In genomic region chr10:3853547-3853989, GRCh38 we compare ENCODE assay signal across 12 cellular contexts.
DNase-seq lines count a peak whose midpoint lies in the region; ATAC-seq, FAIRE-seq and TF ChIP-seq lines count a peak whose summit lies in the region.
"Had no signal": no experiment of that assay in that cellular context is flagged by ENCODE, and none has a peak within 500 bp of the region (broad histone marks: within the 10 kb centered on the region; RNA-seq: fewer than 3 reads in every experiment).

No MANE protein-coding gene starts in this region.

- H3K9me3 Mint-ChIP-seq in activated T-helper 2 cell treated with anti-CD3 and anti-CD28 coated beads, Interferon-gamma antibody, Interleukin-2, Interleukin-4, amounts not matched to agents 10 μg/mL and 5 μg/mL and 100 μg/mL, durations not matched to agents 14 hours and 24 hours and 36 hours: no peaks in the 10 kb centered on the region
- peaks cover 4% of the 10 kb centered on the region for H3K9me3 Mint-ChIP-seq in activated CD8-positive, alpha-beta T cell treated with anti-CD3 and anti-CD28 coated beads, Interleukin-2, amount 10 ng/mL, durations not matched to agents 7 days and 5 days (ENCODE audit: insufficient read depth)
- H3K9me3 Mint-ChIP-seq: activated B cell treated with CpG ODN at 0.5 μM for 24 hours had no signal

- no peak for TF ChIP-seq POLR2A in sigmoid colon (IDR thresholded peaks at IDR 0.05)

- H3K36me3 ChIP-seq in sigmoid colon: no peaks in the 10 kb centered on the region

- no peaks in the 10 kb centered on the region for H3K27me3 Mint-ChIP-seq in activated T-helper 2 cell treated with anti-CD3 and anti-CD28 coated beads, Interferon-gamma antibody, Interleukin-2, Interleukin-4, amounts not matched to agents 10 μg/mL and 5 μg/mL and 100 μg/mL, durations not matched to agents 14 hours and 24 hours and 36 hours (ENCODE audit: low read depth)
- no peaks in the 10 kb centered on the region for H3K27me3 Mint-ChIP-seq in activated CD8-positive, alpha-beta T cell treated with anti-CD3 and anti-CD28 coated beads, Interleukin-2, amount 10 ng/mL, durations not matched to agents 7 days and 5 days (ENCODE audit: low read depth)
- H3K27me3 Mint-ChIP-seq: activated B cell treated with CpG ODN at 0.5 μM for 24 hours had no signal

- H3K36me3 Mint-ChIP-seq in activated T-helper 2 cell treated with anti-CD3 and anti-CD28 coated beads, Interferon-gamma antibody, Interleukin-2, Interleukin-4, amounts not matched to agents 10 μg/mL and 5 μg/mL and 100 μg/mL, durations not matched to agents 14 hours and 24 hours and 36 hours (ENCODE audit: low read depth): no peaks in the 10 kb centered on the region
- peaks cover 2% of the 10 kb centered on the region for H3K36me3 Mint-ChIP-seq in activated CD8-positive, alpha-beta T cell treated with anti-CD3 and anti-CD28 coated beads, Interleukin-2, amount 10 ng/mL, durations not matched to agents 7 days and 5 days (ENCODE audit: low read depth)

- TF ChIP-seq CTCF in sigmoid colon (IDR thresholded peaks at IDR 0.05): no peak

- POLR2A ChIA-PET in activated CD8-positive, alpha-beta T cell treated with anti-CD3 and anti-CD28 coated beads, Interleukin-2, amount 10 ng/mL, durations not matched to agents 7 days and 5 days (lab: Charles Lee): interaction anchor here (1.6 to 4.5 kb wide), 3 partner anchors 12 to 70 kb away, joined by 4 to 69 read pairs (median 25); partner anchors contain the start of gene KLF6

- H3K4me1 ChIP-seq in sigmoid colon: peaks cover 0 to 38% (median 25%) of the 10 kb centered on the region in 4 donors

- FAIRE-seq in G401.6 (lab: Jason Lieb, UNC): peak; percentile 85
- FAIRE-seq: endometrium, GM12878 had no signal

- DNase-seq in activated T-helper 2 cell treated with anti-CD3 and anti-CD28 coated beads, Interferon-gamma antibody, Interleukin-2, Interleukin-4, amounts not matched to agents 10 μg/mL and 5 μg/mL and 100 μg/mL, durations not matched to agents 14 hours and 24 hours and 36 hours (ENCODE audit: low spot score): no peak
- DNase-seq in left cardiac atrium (no peak), sigmoid colon (peak; percentile 87), SHP77 treated with DMSO at 0.1 percent for 48 hours (lab: John Stamatoyannopoulos, UW) (no peak)
- DNase-seq in activated CD8-positive, alpha-beta T cell treated with anti-CD3 and anti-CD28 coated beads, Interleukin-2, amount 10 ng/mL, durations not matched to agents 7 days and 5 days: no peak
- DNase-seq: activated B cell treated with CpG ODN at 0.5 μM for 24 hours, NCI-H187 had no signal

- H3K27ac ChIP-seq in sigmoid colon: peak overlapping the region; percentile 79 to 90 (median 88)

- H3K4me1 Mint-ChIP-seq in activated T-helper 2 cell treated with anti-CD3 and anti-CD28 coated beads, Interferon-gamma antibody, Interleukin-2, Interleukin-4, amounts not matched to agents 10 μg/mL and 5 μg/mL and 100 μg/mL, durations not matched to agents 14 hours and 24 hours and 36 hours (ENCODE audit: low read depth): peaks cover 38% of the 10 kb centered on the region
- H3K4me1 Mint-ChIP-seq in activated CD8-positive, alpha-beta T cell treated with anti-CD3 and anti-CD28 coated beads, Interleukin-2, amount 10 ng/mL, durations not matched to agents 7 days and 5 days (ENCODE audit: low read depth): peaks cover 29% of the 10 kb centered on the region

- no peaks in the 10 kb centered on the region for H3K27me3 ChIP-seq in sigmoid colon

- H3K4me3 Mint-ChIP-seq in activated T-helper 2 cell treated with anti-CD3 and anti-CD28 coated beads, Interferon-gamma antibody, Interleukin-2, Interleukin-4, amounts not matched to agents 10 μg/mL and 5 μg/mL and 100 μg/mL, durations not matched to agents 14 hours and 24 hours and 36 hours (ENCODE audit: low read depth): no peak overlapping the region
- no peak overlapping the region for H3K4me3 Mint-ChIP-seq in activated CD8-positive, alpha-beta T cell treated with anti-CD3 and anti-CD28 coated beads, Interleukin-2, amount 10 ng/mL, durations not matched to agents 7 days and 5 days
- H3K4me3 Mint-ChIP-seq: activated B cell treated with CpG ODN at 0.5 μM for 24 hours had no signal

- H3K27ac Mint-ChIP-seq in activated T-helper 2 cell treated with anti-CD3 and anti-CD28 coated beads, Interferon-gamma antibody, Interleukin-2, Interleukin-4, amounts not matched to agents 10 μg/mL and 5 μg/mL and 100 μg/mL, durations not matched to agents 14 hours and 24 hours and 36 hours: peak overlapping the region; percentile 68
- H3K27ac Mint-ChIP-seq in activated CD8-positive, alpha-beta T cell treated with anti-CD3 and anti-CD28 coated beads, Interleukin-2, amount 10 ng/mL, durations not matched to agents 7 days and 5 days: no peak overlapping the region

- intact Hi-C loops in activated T-helper 2 cell treated with anti-CD3 and anti-CD28 coated beads, Interferon-gamma antibody, Interleukin-2, Interleukin-4, amounts not matched to agents 10 μg/mL and 5 μg/mL and 100 μg/mL, durations not matched to agents 14 hours and 24 hours and 36 hours (cut with micrococcal nuclease): loop anchor here (2.0 to 5.0 kb wide), 2 partner anchors 17 to 96 kb away; no protein-coding TSS in a partner anchor
- intact Hi-C loops in left cardiac atrium (cut with DNase I) (no loop called here), sigmoid colon (cut with DNase I) (loop anchor here (2.0 to 5.0 kb wide), 3 partner anchors 34 to 204 kb away; partner anchors contain the start of gene KLF6)

- peak; percentile 6 to 51 for ATAC-seq in left cardiac atrium
- no peak for ATAC-seq in activated CD8-positive, alpha-beta T cell treated with anti-CD3 and anti-CD28 coated beads, Interleukin-2, amount 10 ng/mL, durations not matched to agents 7 days and 5 days
- no peak for ATAC-seq in GM19452 (IDR thresholded peaks at IDR 0.05; ENCODE audit: unreplicated experiment)
- ATAC-seq in GM21360 (IDR thresholded peaks at IDR 0.05; ENCODE audit: unreplicated experiment): no peak
- ATAC-seq: GM12878 had no signal

- H3K4me3 ChIP-seq in sigmoid colon: no peak overlapping the region
- H3K4me3 ChIP-seq: GM12878 had no signal

- CTCF ChIA-PET in activated CD8-positive, alpha-beta T cell treated with anti-CD3 and anti-CD28 coated beads, Interleukin-2, amount 10 ng/mL, durations not matched to agents 7 days and 5 days (lab: Charles Lee): interaction anchor here (1.1 kb wide), 1 partner anchor 12 kb away, joined by 3 read pairs; no protein-coding TSS in a partner anchor

- no peak for TF ChIP-seq EP300 in sigmoid colon (IDR thresholded peaks at IDR 0.05)

- WGBS in sigmoid colon, 2 donors: 21 to 66% methylated on average over 6 of the region's 6 CpGs

- H3K9me3 ChIP-seq in sigmoid colon: no peaks in the 10 kb centered on the region

Comparison
In these comparisons a context has a peak if more than half of its experiments do, and no peak if none do; other contexts are left out.
1. ATAC-seq: peak in left cardiac atrium (2 of 2); none in activated CD8-positive, alpha-beta T cell treated with anti-CD3 and anti-CD28 coated beads, Interleukin-2, amount 10 ng/mL, durations not matched to agents 7 days and 5 days (single experiment), GM19452 (single experiment) and GM21360 (single experiment).
2. intact Hi-C loops: an anchor here in activated T-helper 2 cell treated with anti-CD3 and anti-CD28 coated beads, Interferon-gamma antibody, Interleukin-2, Interleukin-4, amounts not matched to agents 10 μg/mL and 5 μg/mL and 100 μg/mL, durations not matched to agents 14 hours and 24 hours and 36 hours (2.0 to 5.0 kb wide) and sigmoid colon (2.0 to 5.0 kb wide); none called in left cardiac atrium.